In genomic region chr4:151184523-151185458, GRCh38 we compare ENCODE assay signal across 13 cellular contexts.
DNase-seq lines count a peak whose midpoint lies in the region; ATAC-seq and TF ChIP-seq lines count a peak whose summit lies in the region.
"Had no signal": no experiment of that assay in that cellular context is flagged by ENCODE, and none has a peak within 500 bp of the region (broad histone marks: within the 10 kb centered on the region; RNA-seq: fewer than 3 reads in every experiment).

No MANE protein-coding gene starts in this region.

- TF ChIP-seq EP300 in transverse colon (IDR thresholded peaks at IDR 0.05; ENCODE audit: low read depth), result no peak

- peaks cover 0 to 11% (median 0%) of the 10 kb centered on the region in 4 donors for H3K36me3 ChIP-seq in transverse colon

- H3K4me1 Mint-ChIP-seq in Calu3 (ENCODE audit: low read depth, unreplicated experiment) (peaks cover 17% of the 10 kb centered on the region), mesothelial cell of epicardium (peaks cover 16% of the 10 kb centered on the region)
- H3K4me1 Mint-ChIP-seq in T-helper 2 cell treated with Interferon-gamma antibody and Interleukin-4, amounts not matched to agents 5 μg/mL and 100 μg/mL, for 36 hours (ENCODE audit: low read depth), result no peaks in the 10 kb centered on the region
- H3K4me1 Mint-ChIP-seq: activated B cell treated with CpG ODN at 0.5 μM for 24 hours; CD8-positive, alpha-beta memory T cell; natural killer cell had no signal

- H3K27ac Mint-ChIP-seq in Calu3 (ENCODE audit: unreplicated experiment) (peak overlapping the region; percentile 70), mesothelial cell of epicardium (peak overlapping the region; percentile 1)
- no peak overlapping the region for H3K27ac Mint-ChIP-seq in T-helper 2 cell treated with Interferon-gamma antibody and Interleukin-4, amounts not matched to agents 5 μg/mL and 100 μg/mL, for 36 hours
- H3K27ac Mint-ChIP-seq: activated B cell treated with CpG ODN at 0.5 μM for 24 hours; CD8-positive, alpha-beta memory T cell; natural killer cell had no signal

- no TSS peak for BruUV-seq in Calu3 (replicated peaks; lab: Mats Ljungman, UMichigan)

- DNase-seq in Calu3 (peak; percentile 18), NCI-H2029 treated with DMSO at 0.1 percent for 48 hours (lab: John Stamatoyannopoulos, UW) (peak; percentile 52), choroid plexus epithelial cell (ENCODE audit: low read depth) (peak; percentile 88), mesothelial cell of epicardium (ENCODE audit: low spot score in 2 of 2, unreplicated experiment in 2 of 2) (no peak), transverse colon (no peak)
- DNase-seq in T-helper 2 cell treated with Interferon-gamma antibody and Interleukin-4, amounts not matched to agents 5 μg/mL and 100 μg/mL, for 36 hours (ENCODE audit: low spot score), result no peak
- DNase-seq in stimulated activated CD4-positive, alpha-beta T cell treated with anti-CD3 and anti-CD28 coated beads, Interleukin-4, amount 100 ng/mL, for 24 hours, result no peak
- DNase-seq: activated B cell treated with CpG ODN at 0.5 μM for 24 hours; CD8-positive, alpha-beta memory T cell; natural killer cell; NCI-H1417 treated with DMSO at 0.1 percent for 48 hours; stimulated activated CD4-positive, alpha-beta T cell treated with anti-CD3 and anti-CD28 coated beads, Interleukin-2, amount 100 ng/mL, for 48 hours had no signal

- in situ Hi-C loops in transverse colon (cut with MboI; ENCODE audit: low pct_ligation_motif_present in 1 of 4, low pct_unique_long_range_greater_than_20kb in 1 of 4, low sequenced_read_pairs in 3 of 4), result no loop called here

- no peaks in the 10 kb centered on the region for H3K9me3 ChIP-seq in transverse colon

- no peaks in the 10 kb centered on the region for H3K27me3 ChIP-seq in transverse colon

- H3K9me3 Mint-ChIP-seq in Calu3 (ENCODE audit: low read depth, unreplicated experiment), result no peaks in the 10 kb centered on the region
- H3K9me3 Mint-ChIP-seq in mesothelial cell of epicardium, result peaks cover 8% of the 10 kb centered on the region
- H3K9me3 Mint-ChIP-seq in T-helper 2 cell treated with Interferon-gamma antibody and Interleukin-4, amounts not matched to agents 5 μg/mL and 100 μg/mL, for 36 hours, result peaks cover 3% of the 10 kb centered on the region

- TF ChIP-seq POLR2A in transverse colon (IDR thresholded peaks at IDR 0.05), result no peak

- CTCF ChIA-PET in Calu3 (lab: Charles Lee), result interaction anchor here (0.7 to 1.3 kb wide), 6 partner anchors 9 to 299 kb away, joined by 3 to 8 read pairs (median 5); no protein-coding TSS in a partner anchor

- H3K36me3 Mint-ChIP-seq in Calu3 (ENCODE audit: insufficient read depth, unreplicated experiment), result no peaks in the 10 kb centered on the region
- H3K36me3 Mint-ChIP-seq in mesothelial cell of epicardium, result peaks cover 6% of the 10 kb centered on the region
- H3K36me3 Mint-ChIP-seq in T-helper 2 cell treated with Interferon-gamma antibody and Interleukin-4, amounts not matched to agents 5 μg/mL and 100 μg/mL, for 36 hours (ENCODE audit: low read depth), result no peaks in the 10 kb centered on the region
- H3K36me3 Mint-ChIP-seq: CD8-positive, alpha-beta memory T cell; natural killer cell had no signal

- no peaks in the 10 kb centered on the region for H3K27me3 Mint-ChIP-seq in Calu3 (ENCODE audit: unreplicated experiment)
- no peaks in the 10 kb centered on the region for H3K27me3 Mint-ChIP-seq in mesothelial cell of epicardium (ENCODE audit: low read depth)
- H3K27me3 Mint-ChIP-seq in T-helper 2 cell treated with Interferon-gamma antibody and Interleukin-4, amounts not matched to agents 5 μg/mL and 100 μg/mL, for 36 hours (ENCODE audit: low read depth), result peaks cover 3% of the 10 kb centered on the region

- ATAC-seq in GM18867 (IDR thresholded peaks at IDR 0.05; ENCODE audit: unreplicated experiment), result no peak
- ATAC-seq: natural killer cell had no signal

- H3K27ac ChIP-seq in transverse colon, result no peak overlapping the region

- WGBS in transverse colon (ENCODE audit: low coverage in 1 of 2), 2 donors, result 67 to 75% methylated on average over 3 to 6 of the region's 6 CpGs

- H3K4me3 ChIP-seq in choroid plexus epithelial cell (ENCODE audit: low read depth, low read length), result no peak overlapping the region
- H3K4me3 ChIP-seq in transverse colon, result no peak overlapping the region

- intact Hi-C loops in Calu3 (cut with micrococcal nuclease; ENCODE audit: unreplicated experiment), result no loop called here
- intact Hi-C loops in transverse colon (cut with DNase I; ENCODE audit: low total_unique reads), result no loop called here

- TF ChIP-seq CTCF in Calu3 (IDR thresholded peaks at IDR 0.05; ENCODE audit: unreplicated experiment), result no peak
- no peak for TF ChIP-seq CTCF in choroid plexus epithelial cell (conservative IDR thresholded peaks at IDR 0.05; ENCODE audit: low read depth, low read length)
- TF ChIP-seq CTCF in mesothelial cell of epicardium (IDR thresholded peaks at IDR 0.05; ENCODE audit: unreplicated experiment), result no peak
- TF ChIP-seq CTCF in transverse colon (IDR thresholded peaks at IDR 0.05), result no peak

- H3K4me1 ChIP-seq in transverse colon, result no peaks in the 10 kb centered on the region

- H3K4me3 Mint-ChIP-seq in Calu3 (ENCODE audit: low read depth, unreplicated experiment) (peak overlapping the region; percentile 35), mesothelial cell of epicardium (no peak overlapping the region)
- H3K4me3 Mint-ChIP-seq in T-helper 2 cell treated with Interferon-gamma antibody and Interleukin-4, amounts not matched to agents 5 μg/mL and 100 μg/mL, for 36 hours, result no peak overlapping the region
- H3K4me3 Mint-ChIP-seq: activated B cell treated with CpG ODN at 0.5 μM for 24 hours; CD8-positive, alpha-beta memory T cell; natural killer cell had no signal

Comparison
In these comparisons a context has a peak if more than half of its experiments do, and no peak if none do; other contexts are left out.
1. DNase-seq: peak in Calu3 (single experiment), NCI-H2029 treated with DMSO at 0.1 percent for 48 hours (single experiment) and choroid plexus epithelial cell (single experiment); none in mesothelial cell of epicardium (0 of 2), transverse colon (single experiment), T-helper 2 cell treated with Interferon-gamma antibody and Interleukin-4, amounts not matched to agents 5 μg/mL and 100 μg/mL, for 36 hours (single experiment) and stimulated activated CD4-positive, alpha-beta T cell treated with anti-CD3 and anti-CD28 coated beads, Interleukin-4, amount 100 ng/mL, for 24 hours (single experiment).